Comparison of ENCODE assay signal across 1 cellular context in the genomic region with DNA sequence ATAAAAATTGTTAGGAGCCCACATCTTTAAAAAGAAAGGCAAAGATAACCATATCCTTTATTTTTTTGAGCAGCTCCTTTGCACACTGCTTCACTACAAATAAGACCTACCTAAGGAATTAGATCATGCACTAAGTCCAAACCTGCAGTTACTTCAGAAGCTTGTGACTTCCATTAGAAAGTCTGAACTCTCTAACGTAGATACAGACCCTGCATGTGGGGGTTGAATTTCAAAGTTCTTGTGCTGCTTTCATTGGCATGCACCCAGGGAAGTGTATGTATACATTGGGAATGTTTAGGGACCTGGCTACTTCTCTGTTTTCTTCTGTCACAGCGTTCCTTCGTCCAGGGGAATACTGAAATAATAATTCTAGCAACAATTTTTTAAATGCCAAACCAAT.
TF ChIP-seq lines count a peak whose summit lies in the region.

No MANE protein-coding gene starts in this region.

TF ChIP-seq in endothelial cell of umbilical vein, 7 proteins besides CTCF, POLR2A, EP300 and RAD21:
- TF ChIP-seq MYC (IDR thresholded peaks at IDR 0.05; ENCODE audit: low read depth, low read length) (no peak), JUN (IDR thresholded peaks at IDR 0.05; ENCODE audit: borderline replicate concordance, insufficient read depth, insufficient read length, low read depth) (no peak), FOS (IDR thresholded peaks at IDR 0.05; ENCODE audit: borderline replicate concordance, insufficient read depth, low read length) (no peak)
